2 cellular contexts compared by ENCODE assay signal in the genomic region with DNA sequence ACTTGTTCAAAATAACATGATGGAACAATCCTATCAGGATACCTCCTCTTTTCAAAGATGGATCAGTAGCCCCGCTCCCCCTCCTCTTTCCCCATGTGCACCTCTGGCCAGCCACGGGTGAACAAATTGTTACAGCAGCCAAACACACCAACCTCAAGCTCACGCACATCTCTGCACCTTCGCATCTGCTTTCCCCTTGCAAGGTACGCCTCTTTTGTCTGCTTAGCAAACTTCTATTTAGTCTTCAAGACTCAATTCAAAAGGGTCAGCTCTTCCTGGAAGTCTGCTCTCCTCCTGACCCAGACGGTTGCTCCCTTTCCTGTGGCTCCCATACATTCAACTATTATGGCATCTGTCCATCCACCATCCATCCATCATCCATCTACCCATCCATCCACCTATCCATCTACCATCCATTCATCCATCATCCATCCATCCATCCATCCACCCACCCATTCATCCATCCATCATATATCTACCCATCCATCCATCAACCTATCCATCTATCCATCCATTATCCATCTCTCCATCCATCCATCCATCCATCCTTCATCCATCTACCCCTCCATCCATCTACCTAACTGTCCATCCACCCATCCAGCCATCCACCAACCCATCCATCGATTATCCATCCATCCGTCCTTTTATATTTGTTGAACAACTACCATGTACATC.
TF ChIP-seq lines count a peak whose summit lies in the region.

No MANE protein-coding gene starts in this region.

TF ChIP-seq in HEK293T, 16 proteins besides CTCF, POLR2A, EP300 and RAD21:
- TF ChIP-seq SP1 (IDR thresholded peaks at IDR 0.05): no peak
- no peak for TF ChIP-seq ARNT (IDR thresholded peaks at IDR 0.05)
- no peak for TF ChIP-seq NFRKB (IDR thresholded peaks at IDR 0.05)
- TF ChIP-seq BHLHE40 (IDR thresholded peaks at IDR 0.05; ENCODE audit: borderline replicate concordance): no peak
- peak; percentile 87 for TF ChIP-seq TARDBP (IDR thresholded peaks at IDR 0.05)
- TF ChIP-seq SUZ12 (IDR thresholded peaks at IDR 0.05): no peak
TF ChIP-seq in HEK293T: peak in this region for 1.

TF ChIP-seq in H1, 55 proteins besides CTCF, POLR2A, EP300 and RAD21:
- no peak for TF ChIP-seq TCF12 (IDR thresholded peaks at IDR 0.05; ENCODE audit: low read depth, low read length)
- TF ChIP-seq, protein P1, sequence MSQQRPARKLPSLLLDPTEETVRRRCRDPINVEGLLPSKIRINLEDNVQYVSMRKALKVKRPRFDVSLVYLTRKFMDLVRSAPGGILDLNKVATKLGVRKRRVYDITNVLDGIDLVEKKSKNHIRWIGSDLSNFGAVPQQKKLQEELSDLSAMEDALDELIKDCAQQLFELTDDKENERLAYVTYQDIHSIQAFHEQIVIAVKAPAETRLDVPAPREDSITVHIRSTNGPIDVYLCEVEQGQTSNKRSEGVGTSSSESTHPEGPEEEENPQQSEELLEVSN (IDR thresholded peaks at IDR 0.05): no peak
- no peak for TF ChIP-seq POU5F1 (IDR thresholded peaks at IDR 0.05; ENCODE audit: low read depth, low read length)
- TF ChIP-seq EZH2 (IDR thresholded peaks at IDR 0.05; ENCODE audit: low read depth, low read length, severe bottlenecking): no peak
